ENCODE assay signal across 5 cellular contexts in the genomic region with DNA sequence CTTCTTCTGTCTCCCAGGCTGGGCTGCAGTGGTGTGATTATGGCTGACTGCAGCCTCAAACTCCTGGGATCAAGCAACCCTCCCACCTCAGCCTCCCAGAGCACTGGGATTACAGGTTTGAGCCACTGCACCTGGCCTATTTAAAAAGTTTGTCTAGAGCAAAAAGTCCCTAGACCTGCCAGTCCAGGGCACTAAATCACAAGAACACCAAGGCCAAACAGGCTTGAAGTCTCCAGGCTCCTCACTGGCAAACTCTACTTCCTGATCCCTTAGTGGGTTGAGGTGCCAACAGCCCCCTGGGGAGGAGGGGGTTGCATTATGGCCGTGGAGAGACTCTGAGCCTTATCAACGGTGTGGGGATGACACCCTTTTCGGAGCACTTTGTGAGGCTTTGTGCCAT.
"Had no signal": no experiment of that assay in that cellular context is flagged by ENCODE, and none has a peak within 500 bp of the region (broad histone marks: within the 10 kb centered on the region; RNA-seq: fewer than 3 reads in every experiment).

No MANE protein-coding gene starts in this region.

- H3K9me3 ChIP-seq: testis, uterus had no signal

- H3K9ac ChIP-seq: parathyroid adenoma had no signal

- H3K79me2 ChIP-seq: hepatocyte, parathyroid adenoma had no signal

- H2AFZ ChIP-seq: hepatocyte, parathyroid adenoma had no signal

- H3K36me3 ChIP-seq: brain microvascular endothelial cell, uterus had no signal

- H3K27me3 ChIP-seq: brain microvascular endothelial cell, hepatocyte, testis, uterus had no signal

- H3K27ac ChIP-seq: brain microvascular endothelial cell, hepatocyte, parathyroid adenoma, testis, uterus had no signal

- H3K4me2 ChIP-seq: hepatocyte had no signal

- H3K4me3 ChIP-seq: hepatocyte, testis, uterus had no signal

- H3K4me1 ChIP-seq: parathyroid adenoma, testis, uterus had no signal
